1 cellular context compared by ENCODE assay signal in the genomic region with DNA sequence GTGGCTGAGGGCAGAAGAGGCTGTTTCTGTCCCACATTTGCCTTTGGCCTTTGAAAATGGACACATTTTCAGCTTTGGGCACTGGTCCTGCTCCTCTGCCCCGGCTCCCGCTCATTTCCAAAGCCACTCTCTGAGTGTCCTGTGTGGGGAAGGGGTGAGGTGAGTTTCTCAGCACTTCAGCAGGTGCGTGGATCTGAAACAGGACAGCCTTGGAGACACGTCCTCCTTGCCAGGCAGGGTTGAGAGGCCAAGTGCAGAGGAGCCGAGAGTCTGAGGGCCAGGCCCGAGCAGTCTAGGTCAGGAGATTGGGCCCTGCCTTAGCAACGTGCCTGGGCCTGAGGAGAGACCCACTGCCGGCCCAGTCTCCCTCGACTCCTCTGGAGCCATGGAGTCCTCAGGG.
TF ChIP-seq lines count a peak whose summit lies in the region.

No MANE protein-coding gene starts in this region.

TF ChIP-seq in H1, 55 proteins besides CTCF, POLR2A, EP300 and RAD21:
- TF ChIP-seq, protein P1, sequence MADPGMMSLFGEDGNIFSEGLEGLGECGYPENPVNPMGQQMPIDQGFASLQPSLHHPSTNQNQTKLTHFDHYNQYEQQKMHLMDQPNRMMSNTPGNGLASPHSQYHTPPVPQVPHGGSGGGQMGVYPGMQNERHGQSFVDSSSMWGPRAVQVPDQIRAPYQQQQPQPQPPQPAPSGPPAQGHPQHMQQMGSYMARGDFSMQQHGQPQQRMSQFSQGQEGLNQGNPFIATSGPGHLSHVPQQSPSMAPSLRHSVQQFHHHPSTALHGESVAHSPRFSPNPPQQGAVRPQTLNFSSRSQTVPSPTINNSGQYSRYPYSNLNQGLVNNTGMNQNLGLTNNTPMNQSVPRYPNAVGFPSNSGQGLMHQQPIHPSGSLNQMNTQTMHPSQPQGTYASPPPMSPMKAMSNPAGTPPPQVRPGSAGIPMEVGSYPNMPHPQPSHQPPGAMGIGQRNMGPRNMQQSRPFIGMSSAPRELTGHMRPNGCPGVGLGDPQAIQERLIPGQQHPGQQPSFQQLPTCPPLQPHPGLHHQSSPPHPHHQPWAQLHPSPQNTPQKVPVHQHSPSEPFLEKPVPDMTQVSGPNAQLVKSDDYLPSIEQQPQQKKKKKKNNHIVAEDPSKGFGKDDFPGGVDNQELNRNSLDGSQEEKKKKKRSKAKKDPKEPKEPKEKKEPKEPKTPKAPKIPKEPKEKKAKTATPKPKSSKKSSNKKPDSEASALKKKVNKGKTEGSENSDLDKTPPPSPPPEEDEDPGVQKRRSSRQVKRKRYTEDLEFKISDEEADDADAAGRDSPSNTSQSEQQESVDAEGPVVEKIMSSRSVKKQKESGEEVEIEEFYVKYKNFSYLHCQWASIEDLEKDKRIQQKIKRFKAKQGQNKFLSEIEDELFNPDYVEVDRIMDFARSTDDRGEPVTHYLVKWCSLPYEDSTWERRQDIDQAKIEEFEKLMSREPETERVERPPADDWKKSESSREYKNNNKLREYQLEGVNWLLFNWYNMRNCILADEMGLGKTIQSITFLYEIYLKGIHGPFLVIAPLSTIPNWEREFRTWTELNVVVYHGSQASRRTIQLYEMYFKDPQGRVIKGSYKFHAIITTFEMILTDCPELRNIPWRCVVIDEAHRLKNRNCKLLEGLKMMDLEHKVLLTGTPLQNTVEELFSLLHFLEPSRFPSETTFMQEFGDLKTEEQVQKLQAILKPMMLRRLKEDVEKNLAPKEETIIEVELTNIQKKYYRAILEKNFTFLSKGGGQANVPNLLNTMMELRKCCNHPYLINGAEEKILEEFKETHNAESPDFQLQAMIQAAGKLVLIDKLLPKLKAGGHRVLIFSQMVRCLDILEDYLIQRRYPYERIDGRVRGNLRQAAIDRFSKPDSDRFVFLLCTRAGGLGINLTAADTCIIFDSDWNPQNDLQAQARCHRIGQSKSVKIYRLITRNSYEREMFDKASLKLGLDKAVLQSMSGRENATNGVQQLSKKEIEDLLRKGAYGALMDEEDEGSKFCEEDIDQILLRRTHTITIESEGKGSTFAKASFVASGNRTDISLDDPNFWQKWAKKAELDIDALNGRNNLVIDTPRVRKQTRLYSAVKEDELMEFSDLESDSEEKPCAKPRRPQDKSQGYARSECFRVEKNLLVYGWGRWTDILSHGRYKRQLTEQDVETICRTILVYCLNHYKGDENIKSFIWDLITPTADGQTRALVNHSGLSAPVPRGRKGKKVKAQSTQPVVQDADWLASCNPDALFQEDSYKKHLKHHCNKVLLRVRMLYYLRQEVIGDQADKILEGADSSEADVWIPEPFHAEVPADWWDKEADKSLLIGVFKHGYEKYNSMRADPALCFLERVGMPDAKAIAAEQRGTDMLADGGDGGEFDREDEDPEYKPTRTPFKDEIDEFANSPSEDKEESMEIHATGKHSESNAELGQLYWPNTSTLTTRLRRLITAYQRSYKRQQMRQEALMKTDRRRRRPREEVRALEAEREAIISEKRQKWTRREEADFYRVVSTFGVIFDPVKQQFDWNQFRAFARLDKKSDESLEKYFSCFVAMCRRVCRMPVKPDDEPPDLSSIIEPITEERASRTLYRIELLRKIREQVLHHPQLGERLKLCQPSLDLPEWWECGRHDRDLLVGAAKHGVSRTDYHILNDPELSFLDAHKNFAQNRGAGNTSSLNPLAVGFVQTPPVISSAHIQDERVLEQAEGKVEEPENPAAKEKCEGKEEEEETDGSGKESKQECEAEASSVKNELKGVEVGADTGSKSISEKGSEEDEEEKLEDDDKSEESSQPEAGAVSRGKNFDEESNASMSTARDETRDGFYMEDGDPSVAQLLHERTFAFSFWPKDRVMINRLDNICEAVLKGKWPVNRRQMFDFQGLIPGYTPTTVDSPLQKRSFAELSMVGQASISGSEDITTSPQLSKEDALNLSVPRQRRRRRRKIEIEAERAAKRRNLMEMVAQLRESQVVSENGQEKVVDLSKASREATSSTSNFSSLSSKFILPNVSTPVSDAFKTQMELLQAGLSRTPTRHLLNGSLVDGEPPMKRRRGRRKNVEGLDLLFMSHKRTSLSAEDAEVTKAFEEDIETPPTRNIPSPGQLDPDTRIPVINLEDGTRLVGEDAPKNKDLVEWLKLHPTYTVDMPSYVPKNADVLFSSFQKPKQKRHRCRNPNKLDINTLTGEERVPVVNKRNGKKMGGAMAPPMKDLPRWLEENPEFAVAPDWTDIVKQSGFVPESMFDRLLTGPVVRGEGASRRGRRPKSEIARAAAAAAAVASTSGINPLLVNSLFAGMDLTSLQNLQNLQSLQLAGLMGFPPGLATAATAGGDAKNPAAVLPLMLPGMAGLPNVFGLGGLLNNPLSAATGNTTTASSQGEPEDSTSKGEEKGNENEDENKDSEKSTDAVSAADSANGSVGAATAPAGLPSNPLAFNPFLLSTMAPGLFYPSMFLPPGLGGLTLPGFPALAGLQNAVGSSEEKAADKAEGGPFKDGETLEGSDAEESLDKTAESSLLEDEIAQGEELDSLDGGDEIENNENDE (IDR thresholded peaks at IDR 0.05; ENCODE audit: insufficient replicate concordance, low read length) = no peak
- no peak for TF ChIP-seq HDAC2 (IDR thresholded peaks at IDR 0.05; ENCODE audit: borderline replicate concordance in 1 of 2, low read depth in 2 of 2, low read length in 2 of 2)
- TF ChIP-seq PHF8 (conservative IDR thresholded peaks at IDR 0.05; ENCODE audit: low read depth, low read length) = no peak
- no peak for TF ChIP-seq SIX5 (IDR thresholded peaks at IDR 0.05; ENCODE audit: low read depth, low read length)
- TF ChIP-seq, protein P2, sequence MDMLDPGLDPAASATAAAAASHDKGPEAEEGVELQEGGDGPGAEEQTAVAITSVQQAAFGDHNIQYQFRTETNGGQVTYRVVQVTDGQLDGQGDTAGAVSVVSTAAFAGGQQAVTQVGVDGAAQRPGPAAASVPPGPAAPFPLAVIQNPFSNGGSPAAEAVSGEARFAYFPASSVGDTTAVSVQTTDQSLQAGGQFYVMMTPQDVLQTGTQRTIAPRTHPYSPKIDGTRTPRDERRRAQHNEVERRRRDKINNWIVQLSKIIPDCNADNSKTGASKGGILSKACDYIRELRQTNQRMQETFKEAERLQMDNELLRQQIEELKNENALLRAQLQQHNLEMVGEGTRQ (IDR thresholded peaks at IDR 0.05; ENCODE audit: low read length) = no peak
- no peak for TF ChIP-seq NRF1 (IDR thresholded peaks at IDR 0.05; ENCODE audit: low read depth, low read length)
- TF ChIP-seq POLR2AphosphoS5 (IDR thresholded peaks at IDR 0.05; ENCODE audit: low read depth, low read length) = no peak
- no peak for TF ChIP-seq CHD2 (IDR thresholded peaks at IDR 0.05; ENCODE audit: low read length)
- no peak for TF ChIP-seq NANOG (IDR thresholded peaks at IDR 0.05; ENCODE audit: insufficient read depth, low read depth, low read length, poor library complexity, severe bottlenecking)
- no peak for TF ChIP-seq KDM4A (IDR thresholded peaks at IDR 0.05; ENCODE audit: low read depth, low read length, severe bottlenecking)
- TF ChIP-seq CREB1 (IDR thresholded peaks at IDR 0.05) = no peak
- no peak for TF ChIP-seq FOSL1 (IDR thresholded peaks at IDR 0.05; ENCODE audit: insufficient read depth, low read depth, low read length)
- TF ChIP-seq MAFK (IDR thresholded peaks at IDR 0.05; ENCODE audit: low read depth, low read length) = no peak
- TF ChIP-seq HDAC6 (IDR thresholded peaks at IDR 0.05; ENCODE audit: low read depth, low read length) = no peak
- TF ChIP-seq SIN3A (conservative IDR thresholded peaks at IDR 0.05 in 1 of 2, IDR thresholded peaks at IDR 0.05 in 1 of 2; ENCODE audit: low read depth in 1 of 2, low read length in 2 of 2) = no peak
- TF ChIP-seq SUZ12 (IDR thresholded peaks at IDR 0.05; ENCODE audit: low read length) = no peak
- TF ChIP-seq EZH2 (IDR thresholded peaks at IDR 0.05; ENCODE audit: low read depth, low read length, severe bottlenecking) = no peak
- TF ChIP-seq BCL11A (IDR thresholded peaks at IDR 0.05; ENCODE audit: low read depth in 2 of 2, low read length in 2 of 2) = no peak
- TF ChIP-seq, protein P3, sequence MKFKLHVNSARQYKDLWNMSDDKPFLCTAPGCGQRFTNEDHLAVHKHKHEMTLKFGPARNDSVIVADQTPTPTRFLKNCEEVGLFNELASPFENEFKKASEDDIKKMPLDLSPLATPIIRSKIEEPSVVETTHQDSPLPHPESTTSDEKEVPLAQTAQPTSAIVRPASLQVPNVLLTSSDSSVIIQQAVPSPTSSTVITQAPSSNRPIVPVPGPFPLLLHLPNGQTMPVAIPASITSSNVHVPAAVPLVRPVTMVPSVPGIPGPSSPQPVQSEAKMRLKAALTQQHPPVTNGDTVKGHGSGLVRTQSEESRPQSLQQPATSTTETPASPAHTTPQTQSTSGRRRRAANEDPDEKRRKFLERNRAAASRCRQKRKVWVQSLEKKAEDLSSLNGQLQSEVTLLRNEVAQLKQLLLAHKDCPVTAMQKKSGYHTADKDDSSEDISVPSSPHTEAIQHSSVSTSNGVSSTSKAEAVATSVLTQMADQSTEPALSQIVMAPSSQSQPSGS (IDR thresholded peaks at IDR 0.05; ENCODE audit: low read length) = no peak
- no peak for TF ChIP-seq JUND (IDR thresholded peaks at IDR 0.05; ENCODE audit: low read length)
